ENCODE assay signal across 1 cellular context in the genomic region with DNA sequence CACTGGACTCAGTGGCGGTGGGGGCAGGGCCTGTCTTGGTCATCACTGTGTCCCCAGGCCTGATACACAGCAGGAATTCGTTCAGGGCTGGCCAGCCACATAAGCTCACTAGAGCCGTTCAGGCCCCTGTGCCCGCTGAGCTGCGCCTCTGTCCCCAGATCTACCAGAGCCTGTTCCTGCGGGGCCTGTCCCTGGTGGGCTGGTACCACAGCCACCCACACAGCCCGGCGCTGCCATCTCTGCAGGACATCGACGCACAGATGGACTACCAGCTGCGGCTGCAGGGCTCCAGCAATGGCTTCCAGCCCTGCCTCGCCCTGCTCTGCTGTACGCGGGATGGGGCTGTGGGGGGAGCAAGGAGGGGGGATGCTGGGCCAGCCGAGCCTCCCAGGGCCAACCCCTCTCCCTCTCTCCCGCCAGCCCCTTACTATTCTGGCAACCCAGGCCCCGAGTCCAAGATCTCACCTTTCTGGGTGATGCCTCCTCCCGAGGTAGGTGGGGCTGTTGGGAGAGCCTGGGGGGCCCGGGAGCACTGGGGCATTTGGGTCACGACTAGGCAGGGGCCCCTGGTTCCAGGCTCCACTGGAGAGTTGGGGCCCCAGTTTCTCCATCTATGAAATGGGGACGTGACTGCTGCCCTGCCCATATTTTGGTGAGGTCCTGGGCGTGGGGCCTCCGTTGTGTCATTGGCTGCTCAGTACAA.
TF ChIP-seq lines count a peak whose summit lies in the region.

No MANE protein-coding gene starts in this region.

TF ChIP-seq in K562, 482 proteins besides CTCF, POLR2A, EP300 and RAD21 (continues in another document):
- peak; percentile 37 for TF ChIP-seq RBFOX2 (IDR thresholded peaks at IDR 0.05; ENCODE audit: low read depth, low read length)
- TF ChIP-seq ZNF143 (CRISPR knock-in tag; IDR thresholded peaks at IDR 0.05) = no peak
- TF ChIP-seq, protein P1, sequence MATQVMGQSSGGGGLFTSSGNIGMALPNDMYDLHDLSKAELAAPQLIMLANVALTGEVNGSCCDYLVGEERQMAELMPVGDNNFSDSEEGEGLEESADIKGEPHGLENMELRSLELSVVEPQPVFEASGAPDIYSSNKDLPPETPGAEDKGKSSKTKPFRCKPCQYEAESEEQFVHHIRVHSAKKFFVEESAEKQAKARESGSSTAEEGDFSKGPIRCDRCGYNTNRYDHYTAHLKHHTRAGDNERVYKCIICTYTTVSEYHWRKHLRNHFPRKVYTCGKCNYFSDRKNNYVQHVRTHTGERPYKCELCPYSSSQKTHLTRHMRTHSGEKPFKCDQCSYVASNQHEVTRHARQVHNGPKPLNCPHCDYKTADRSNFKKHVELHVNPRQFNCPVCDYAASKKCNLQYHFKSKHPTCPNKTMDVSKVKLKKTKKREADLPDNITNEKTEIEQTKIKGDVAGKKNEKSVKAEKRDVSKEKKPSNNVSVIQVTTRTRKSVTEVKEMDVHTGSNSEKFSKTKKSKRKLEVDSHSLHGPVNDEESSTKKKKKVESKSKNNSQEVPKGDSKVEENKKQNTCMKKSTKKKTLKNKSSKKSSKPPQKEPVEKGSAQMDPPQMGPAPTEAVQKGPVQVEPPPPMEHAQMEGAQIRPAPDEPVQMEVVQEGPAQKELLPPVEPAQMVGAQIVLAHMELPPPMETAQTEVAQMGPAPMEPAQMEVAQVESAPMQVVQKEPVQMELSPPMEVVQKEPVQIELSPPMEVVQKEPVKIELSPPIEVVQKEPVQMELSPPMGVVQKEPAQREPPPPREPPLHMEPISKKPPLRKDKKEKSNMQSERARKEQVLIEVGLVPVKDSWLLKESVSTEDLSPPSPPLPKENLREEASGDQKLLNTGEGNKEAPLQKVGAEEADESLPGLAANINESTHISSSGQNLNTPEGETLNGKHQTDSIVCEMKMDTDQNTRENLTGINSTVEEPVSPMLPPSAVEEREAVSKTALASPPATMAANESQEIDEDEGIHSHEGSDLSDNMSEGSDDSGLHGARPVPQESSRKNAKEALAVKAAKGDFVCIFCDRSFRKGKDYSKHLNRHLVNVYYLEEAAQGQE (CRISPR knock-in tag; IDR thresholded peaks at IDR 0.05; ENCODE audit: low read depth) = no peak
- TF ChIP-seq ZBTB8A (IDR thresholded peaks at IDR 0.05; ENCODE audit: partially characterized antibody) = no peak
- no peak for TF ChIP-seq HDAC3 (IDR thresholded peaks at IDR 0.05; ENCODE audit: borderline replicate concordance, partially characterized antibody)
- TF ChIP-seq CTBP1 (IDR thresholded peaks at IDR 0.05; ENCODE audit: borderline replicate concordance) = no peak
- TF ChIP-seq ZNF140 (CRISPR knock-in tag; IDR thresholded peaks at IDR 0.05) = no peak
- no peak for TF ChIP-seq NCOA6 (IDR thresholded peaks at IDR 0.05)
- TF ChIP-seq, protein P2, sequence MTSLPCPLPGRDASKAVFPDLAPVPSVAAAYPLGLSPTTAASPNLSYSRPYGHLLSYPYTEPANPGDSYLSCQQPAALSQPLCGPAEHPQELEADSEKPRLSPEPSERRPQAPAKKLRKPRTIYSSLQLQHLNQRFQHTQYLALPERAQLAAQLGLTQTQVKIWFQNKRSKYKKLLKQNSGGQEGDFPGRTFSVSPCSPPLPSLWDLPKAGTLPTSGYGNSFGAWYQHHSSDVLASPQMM (CRISPR knock-in tag; IDR thresholded peaks at IDR 0.05) = no peak
- TF ChIP-seq, protein P3, sequence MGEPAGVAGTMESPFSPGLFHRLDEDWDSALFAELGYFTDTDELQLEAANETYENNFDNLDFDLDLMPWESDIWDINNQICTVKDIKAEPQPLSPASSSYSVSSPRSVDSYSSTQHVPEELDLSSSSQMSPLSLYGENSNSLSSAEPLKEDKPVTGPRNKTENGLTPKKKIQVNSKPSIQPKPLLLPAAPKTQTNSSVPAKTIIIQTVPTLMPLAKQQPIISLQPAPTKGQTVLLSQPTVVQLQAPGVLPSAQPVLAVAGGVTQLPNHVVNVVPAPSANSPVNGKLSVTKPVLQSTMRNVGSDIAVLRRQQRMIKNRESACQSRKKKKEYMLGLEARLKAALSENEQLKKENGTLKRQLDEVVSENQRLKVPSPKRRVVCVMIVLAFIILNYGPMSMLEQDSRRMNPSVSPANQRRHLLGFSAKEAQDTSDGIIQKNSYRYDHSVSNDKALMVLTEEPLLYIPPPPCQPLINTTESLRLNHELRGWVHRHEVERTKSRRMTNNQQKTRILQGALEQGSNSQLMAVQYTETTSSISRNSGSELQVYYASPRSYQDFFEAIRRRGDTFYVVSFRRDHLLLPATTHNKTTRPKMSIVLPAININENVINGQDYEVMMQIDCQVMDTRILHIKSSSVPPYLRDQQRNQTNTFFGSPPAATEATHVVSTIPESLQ (CRISPR knock-in tag; IDR thresholded peaks at IDR 0.05) = no peak
- no peak for TF ChIP-seq ZNF766 (CRISPR knock-in tag; conservative IDR thresholded peaks at IDR 0.05)
- no peak for TF ChIP-seq ZNF707 (CRISPR knock-in tag; conservative IDR thresholded peaks at IDR 0.05)
- TF ChIP-seq EWSR1 (IDR thresholded peaks at IDR 0.05; ENCODE audit: borderline replicate concordance, low read depth, partially characterized antibody) = no peak
- no peak for TF ChIP-seq RAD51 (IDR thresholded peaks at IDR 0.05; ENCODE audit: borderline replicate concordance, low read depth)
- TF ChIP-seq GTF2E2 (tag; IDR thresholded peaks at IDR 0.05) = no peak
- TF ChIP-seq, protein P4, sequence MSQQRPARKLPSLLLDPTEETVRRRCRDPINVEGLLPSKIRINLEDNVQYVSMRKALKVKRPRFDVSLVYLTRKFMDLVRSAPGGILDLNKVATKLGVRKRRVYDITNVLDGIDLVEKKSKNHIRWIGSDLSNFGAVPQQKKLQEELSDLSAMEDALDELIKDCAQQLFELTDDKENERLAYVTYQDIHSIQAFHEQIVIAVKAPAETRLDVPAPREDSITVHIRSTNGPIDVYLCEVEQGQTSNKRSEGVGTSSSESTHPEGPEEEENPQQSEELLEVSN (IDR thresholded peaks at IDR 0.05; ENCODE audit: borderline replicate concordance in 1 of 2, extremely low read depth in 1 of 2, insufficient read depth in 1 of 2, insufficient read length in 1 of 2, low read depth in 1 of 2, low read length in 1 of 2, poor library complexity in 1 of 2, severe bottlenecking in 1 of 2) = no peak
- TF ChIP-seq, protein P5, sequence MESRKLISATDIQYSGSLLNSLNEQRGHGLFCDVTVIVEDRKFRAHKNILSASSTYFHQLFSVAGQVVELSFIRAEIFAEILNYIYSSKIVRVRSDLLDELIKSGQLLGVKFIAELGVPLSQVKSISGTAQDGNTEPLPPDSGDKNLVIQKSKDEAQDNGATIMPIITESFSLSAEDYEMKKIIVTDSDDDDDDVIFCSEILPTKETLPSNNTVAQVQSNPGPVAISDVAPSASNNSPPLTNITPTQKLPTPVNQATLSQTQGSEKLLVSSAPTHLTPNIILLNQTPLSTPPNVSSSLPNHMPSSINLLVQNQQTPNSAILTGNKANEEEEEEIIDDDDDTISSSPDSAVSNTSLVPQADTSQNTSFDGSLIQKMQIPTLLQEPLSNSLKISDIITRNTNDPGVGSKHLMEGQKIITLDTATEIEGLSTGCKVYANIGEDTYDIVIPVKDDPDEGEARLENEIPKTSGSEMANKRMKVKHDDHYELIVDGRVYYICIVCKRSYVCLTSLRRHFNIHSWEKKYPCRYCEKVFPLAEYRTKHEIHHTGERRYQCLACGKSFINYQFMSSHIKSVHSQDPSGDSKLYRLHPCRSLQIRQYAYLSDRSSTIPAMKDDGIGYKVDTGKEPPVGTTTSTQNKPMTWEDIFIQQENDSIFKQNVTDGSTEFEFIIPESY (CRISPR knock-in tag; IDR thresholded peaks at IDR 0.05) = peak; percentile 74
- no peak for TF ChIP-seq FOXP1 (CRISPR knock-in tag; IDR thresholded peaks at IDR 0.05)
- TF ChIP-seq BCOR (IDR thresholded peaks at IDR 0.05) = no peak
- TF ChIP-seq, protein P6, sequence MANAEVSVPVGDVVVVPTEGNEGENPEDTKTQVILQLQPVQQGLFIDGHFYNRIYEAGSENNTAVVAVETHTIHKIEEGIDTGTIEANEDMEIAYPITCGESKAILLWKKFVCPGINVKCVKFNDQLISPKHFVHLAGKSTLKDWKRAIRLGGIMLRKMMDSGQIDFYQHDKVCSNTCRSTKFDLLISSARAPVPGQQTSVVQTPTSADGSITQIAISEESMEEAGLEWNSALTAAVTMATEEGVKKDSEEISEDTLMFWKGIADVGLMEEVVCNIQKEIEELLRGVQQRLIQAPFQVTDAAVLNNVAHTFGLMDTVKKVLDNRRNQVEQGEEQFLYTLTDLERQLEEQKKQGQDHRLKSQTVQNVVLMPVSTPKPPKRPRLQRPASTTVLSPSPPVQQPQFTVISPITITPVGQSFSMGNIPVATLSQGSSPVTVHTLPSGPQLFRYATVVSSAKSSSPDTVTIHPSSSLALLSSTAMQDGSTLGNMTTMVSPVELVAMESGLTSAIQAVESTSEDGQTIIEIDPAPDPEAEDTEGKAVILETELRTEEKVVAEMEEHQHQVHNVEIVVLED (CRISPR knock-in tag; IDR thresholded peaks at IDR 0.05) = no peak
- peak; percentile 10 for TF ChIP-seq TAF1 (IDR thresholded peaks at IDR 0.05; ENCODE audit: control insufficient read depth, extremely low read depth, insufficient read depth, low read length, severe bottlenecking)
- TF ChIP-seq, protein P7, sequence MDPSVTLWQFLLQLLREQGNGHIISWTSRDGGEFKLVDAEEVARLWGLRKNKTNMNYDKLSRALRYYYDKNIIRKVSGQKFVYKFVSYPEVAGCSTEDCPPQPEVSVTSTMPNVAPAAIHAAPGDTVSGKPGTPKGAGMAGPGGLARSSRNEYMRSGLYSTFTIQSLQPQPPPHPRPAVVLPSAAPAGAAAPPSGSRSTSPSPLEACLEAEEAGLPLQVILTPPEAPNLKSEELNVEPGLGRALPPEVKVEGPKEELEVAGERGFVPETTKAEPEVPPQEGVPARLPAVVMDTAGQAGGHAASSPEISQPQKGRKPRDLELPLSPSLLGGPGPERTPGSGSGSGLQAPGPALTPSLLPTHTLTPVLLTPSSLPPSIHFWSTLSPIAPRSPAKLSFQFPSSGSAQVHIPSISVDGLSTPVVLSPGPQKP (CRISPR knock-in tag; IDR thresholded peaks at IDR 0.05) = no peak
- no peak for TF ChIP-seq DIDO1 (tag; IDR thresholded peaks at IDR 0.05; ENCODE audit: low read depth)
- TF ChIP-seq, protein P8, sequence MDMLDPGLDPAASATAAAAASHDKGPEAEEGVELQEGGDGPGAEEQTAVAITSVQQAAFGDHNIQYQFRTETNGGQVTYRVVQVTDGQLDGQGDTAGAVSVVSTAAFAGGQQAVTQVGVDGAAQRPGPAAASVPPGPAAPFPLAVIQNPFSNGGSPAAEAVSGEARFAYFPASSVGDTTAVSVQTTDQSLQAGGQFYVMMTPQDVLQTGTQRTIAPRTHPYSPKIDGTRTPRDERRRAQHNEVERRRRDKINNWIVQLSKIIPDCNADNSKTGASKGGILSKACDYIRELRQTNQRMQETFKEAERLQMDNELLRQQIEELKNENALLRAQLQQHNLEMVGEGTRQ (CRISPR knock-in tag; IDR thresholded peaks at IDR 0.05) = no peak
- peak; percentile 24 for TF ChIP-seq FIP1L1 (IDR thresholded peaks at IDR 0.05; ENCODE audit: low read depth, low read length, poor library complexity, severe bottlenecking)
- TF ChIP-seq CEBPB (tag; IDR thresholded peaks at IDR 0.05) = no peak
- TF ChIP-seq TCFL5 (CRISPR knock-in tag; conservative IDR thresholded peaks at IDR 0.05) = no peak
- TF ChIP-seq, protein P9, sequence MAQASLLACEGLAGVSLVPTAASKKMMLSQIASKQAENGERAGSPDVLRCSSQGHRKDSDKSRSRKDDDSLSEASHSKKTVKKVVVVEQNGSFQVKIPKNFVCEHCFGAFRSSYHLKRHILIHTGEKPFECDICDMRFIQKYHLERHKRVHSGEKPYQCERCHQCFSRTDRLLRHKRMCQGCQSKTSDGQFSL (CRISPR knock-in tag; IDR thresholded peaks at IDR 0.05) = peak; percentile 46; the same call in 1 of the 2 replicates
- TF ChIP-seq, protein P9 (tag; IDR thresholded peaks at IDR 0.05) = no peak
- no peak for TF ChIP-seq PML (IDR thresholded peaks at IDR 0.05; ENCODE audit: low read length)
- TF ChIP-seq MAZ (CRISPR knock-in tag; conservative IDR thresholded peaks at IDR 0.05 in 1 of 2, IDR thresholded peaks at IDR 0.05 in 1 of 2) = no peak
- TF ChIP-seq, protein P10, sequence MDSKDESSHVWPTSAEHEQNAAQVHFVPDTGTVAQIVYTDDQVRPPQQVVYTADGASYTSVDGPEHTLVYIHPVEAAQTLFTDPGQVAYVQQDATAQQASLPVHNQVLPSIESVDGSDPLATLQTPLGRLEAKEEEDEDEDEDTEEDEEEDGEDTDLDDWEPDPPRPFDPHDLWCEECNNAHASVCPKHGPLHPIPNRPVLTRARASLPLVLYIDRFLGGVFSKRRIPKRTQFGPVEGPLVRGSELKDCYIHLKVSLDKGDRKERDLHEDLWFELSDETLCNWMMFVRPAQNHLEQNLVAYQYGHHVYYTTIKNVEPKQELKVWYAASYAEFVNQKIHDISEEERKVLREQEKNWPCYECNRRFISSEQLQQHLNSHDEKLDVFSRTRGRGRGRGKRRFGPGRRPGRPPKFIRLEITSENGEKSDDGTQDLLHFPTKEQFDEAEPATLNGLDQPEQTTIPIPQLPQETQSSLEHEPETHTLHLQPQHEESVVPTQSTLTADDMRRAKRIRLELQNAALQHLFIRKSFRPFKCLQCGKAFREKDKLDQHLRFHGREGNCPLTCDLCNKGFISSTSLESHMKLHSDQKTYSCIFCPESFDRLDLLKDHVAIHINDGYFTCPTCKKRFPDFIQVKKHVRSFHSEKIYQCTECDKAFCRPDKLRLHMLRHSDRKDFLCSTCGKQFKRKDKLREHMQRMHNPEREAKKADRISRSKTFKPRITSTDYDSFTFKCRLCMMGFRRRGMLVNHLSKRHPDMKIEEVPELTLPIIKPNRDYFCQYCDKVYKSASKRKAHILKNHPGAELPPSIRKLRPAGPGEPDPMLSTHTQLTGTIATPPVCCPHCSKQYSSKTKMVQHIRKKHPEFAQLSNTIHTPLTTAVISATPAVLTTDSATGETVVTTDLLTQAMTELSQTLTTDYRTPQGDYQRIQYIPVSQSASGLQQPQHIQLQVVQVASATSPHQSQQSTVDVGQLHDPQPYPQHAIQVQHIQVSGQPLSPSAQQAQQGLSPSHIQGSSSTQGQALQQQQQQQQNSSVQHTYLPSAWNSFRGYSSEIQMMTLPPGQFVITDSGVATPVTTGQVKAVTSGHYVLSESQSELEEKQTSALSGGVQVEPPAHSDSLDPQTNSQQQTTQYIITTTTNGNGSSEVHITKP (IDR thresholded peaks at IDR 0.05; ENCODE audit: partially characterized antibody) = no peak
- no peak for TF ChIP-seq U2AF1 (optimal IDR thresholded peaks at IDR 0.05; ENCODE audit: low read depth, low read length)
- no peak for TF ChIP-seq ZNF124 (CRISPR knock-in tag; IDR thresholded peaks at IDR 0.05)
- TF ChIP-seq MBD2 (IDR thresholded peaks at IDR 0.05; ENCODE audit: borderline replicate concordance, low read depth) = no peak
- no peak for TF ChIP-seq ZNF699 (CRISPR knock-in tag; IDR thresholded peaks at IDR 0.05; ENCODE audit: insufficient replicate concordance)
- no peak for TF ChIP-seq ZNF354B (CRISPR knock-in tag; IDR thresholded peaks at IDR 0.05)
- TF ChIP-seq PYGO2 (tag; IDR thresholded peaks at IDR 0.05) = no peak
- no peak for TF ChIP-seq PRPF4 (IDR thresholded peaks at IDR 0.05; ENCODE audit: insufficient read depth, low read depth, low read length, poor library complexity, severe bottlenecking)
- no peak for TF ChIP-seq CREB1 (IDR thresholded peaks at IDR 0.05)
- TF ChIP-seq CREB1 (CRISPR knock-in tag; IDR thresholded peaks at IDR 0.05) = no peak
- no peak for TF ChIP-seq CXXC5 (CRISPR knock-in tag; IDR thresholded peaks at IDR 0.05)
- TF ChIP-seq, protein P11, sequence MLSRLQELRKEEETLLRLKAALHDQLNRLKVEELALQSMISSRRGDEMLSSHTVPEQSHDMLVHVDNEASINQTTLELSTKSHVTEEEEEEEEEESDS (CRISPR knock-in tag; IDR thresholded peaks at IDR 0.05) = no peak
- no peak for TF ChIP-seq HNRNPUL1 (IDR thresholded peaks at IDR 0.05; ENCODE audit: low read length)
- no peak for TF ChIP-seq ETV5 (CRISPR knock-in tag; IDR thresholded peaks at IDR 0.05; ENCODE audit: low read depth)
- TF ChIP-seq CBX3 (IDR thresholded peaks at IDR 0.05; ENCODE audit: borderline replicate concordance in 1 of 2, low read length in 2 of 2) = no peak
